Comparison of ENCODE assay signal across 19 cellular contexts in genomic region chr2:114119846-114120348, GRCh38.
"Had no signal": no experiment of that assay in that cellular context is flagged by ENCODE, and none has a peak within 500 bp of the region (broad histone marks: within the 10 kb centered on the region; RNA-seq: fewer than 3 reads in every experiment).

No MANE protein-coding gene starts in this region.

- H3K9me3 ChIP-seq: gastroesophageal sphincter, heart right ventricle, pancreas, tibial artery, vagina had no signal

- ATAC-seq: activated CD8-positive, alpha-beta T cell treated with anti-CD3 and anti-CD28 coated beads, Interleukin-2, amount 10 ng/mL, durations not matched to agents 7 days and 5 days; activated naive CD4-positive, alpha-beta T cell treated with anti-CD3 and anti-CD28 coated beads, Interleukin-2, amount 50 U/mL, for 72 hours; gastroesophageal sphincter; heart right ventricle; left lobe of liver; naive thymus-derived CD4-positive, alpha-beta T cell; pancreas; stimulated activated memory B cell treated with anti-CD40 and anti-IgM and Interleukin-4, amounts not matched to agents 10 μg/mL and 1 μg/mL and 100 μg/mL, for 72 hours; T-helper 17 cell had no signal

- DNase-seq: activated CD4-positive, alpha-beta T cell treated with anti-CD3 and anti-CD28 coated beads, Interleukin-2, amount 10 ng/mL, durations not matched to agents 24 days and 14 days; activated CD4-positive, CD25-positive, alpha-beta regulatory T cell; activated CD8-positive, alpha-beta memory T cell treated with anti-CD3 and anti-CD28 coated beads, Interleukin-2, amount 50 U/mL, for 4 hours; activated CD8-positive, alpha-beta T cell treated with anti-CD3 and anti-CD28 coated beads, Interleukin-2, amount 10 ng/mL, durations not matched to agents 7 days and 5 days; activated effector memory CD4-positive, alpha-beta T cell treated with anti-CD3 and anti-CD28 coated beads, Interleukin-2, amount 50 U/mL, for 16 hours; activated T-cell treated with anti-CD3 and anti-CD28 coated beads, Interleukin-2, amount 50 U/mL, for 48 hours; brain microvascular endothelial cell; heart right ventricle; naive thymus-derived CD4-positive, alpha-beta T cell; pancreas; stimulated activated CD4-positive, alpha-beta T cell treated with anti-CD3 and anti-CD28 coated beads, Interleukin-2, amount 100 ng/mL, for 48 hours; T-helper 17 cell; tibial artery had no signal

- H3K27ac ChIP-seq: brain microvascular endothelial cell, coronary artery, gastroesophageal sphincter, heart right ventricle, pancreas, tibial artery, vagina had no signal

- H3K4me3 ChIP-seq: coronary artery, gastroesophageal sphincter, heart right ventricle, pancreas, tibial artery, vagina had no signal

- H3K4me1 ChIP-seq: gastroesophageal sphincter, pancreas, tibial artery, vagina had no signal

- H3K36me3 ChIP-seq: brain microvascular endothelial cell, gastroesophageal sphincter, heart right ventricle, pancreas, tibial artery, vagina had no signal

- H3K27me3 ChIP-seq: brain microvascular endothelial cell, gastroesophageal sphincter, pancreas, tibial artery, vagina had no signal
